Comparison of ENCODE assay signal across 14 cellular contexts in genomic region chr14:67964391-67964812, GRCh38.
DNase-seq lines count a peak whose midpoint lies in the region; ATAC-seq and TF ChIP-seq lines count a peak whose summit lies in the region.
"Had no signal": no experiment of that assay in that cellular context is flagged by ENCODE, and none has a peak within 500 bp of the region (broad histone marks: within the 10 kb centered on the region; RNA-seq: fewer than 3 reads in every experiment).

No MANE protein-coding gene starts in this region.

- H3K27me3 ChIP-seq in esophagus squamous epithelium (no peaks in the 10 kb centered on the region), neutrophil (no peaks in the 10 kb centered on the region)
- H3K27me3 ChIP-seq: heart right ventricle had no signal

- H3K27ac ChIP-seq in esophagus squamous epithelium (peak overlapping the region; percentile 77 to 89 (median 86)), neutrophil (peak overlapping the region; percentile 19)
- H3K27ac ChIP-seq: C4-2B had no signal

- 31 to 34% methylated on average over 4 of the region's 4 CpGs for WGBS in esophagus squamous epithelium, 2 donors

- TF ChIP-seq POLR2A in esophagus squamous epithelium (IDR thresholded peaks at IDR 0.05), result no peak

- H3K4me1 ChIP-seq in esophagus squamous epithelium (peaks cover 9 to 55% (median 25%) of the 10 kb centered on the region in 3 donors), neutrophil (ENCODE audit: control insufficient read depth in 1 of 2, insufficient read depth in 1 of 2, low read depth in 1 of 2, low read length in 1 of 2) (peaks cover 38 to 41% of the 10 kb centered on the region in 2 experiments)

- intact Hi-C loops in esophagus squamous epithelium (cut with DNase I), result no loop called here

- H3K9me3 ChIP-seq in esophagus squamous epithelium (no peaks in the 10 kb centered on the region), neutrophil (no peaks in the 10 kb centered on the region)
- H3K9me3 ChIP-seq: heart right ventricle had no signal

- peak overlapping the region; percentile 21 for H3K4me3 ChIP-seq in AG10803 (ENCODE audit: low read length)
- peak overlapping the region; percentile 0 to 15 (median 10) for H3K4me3 ChIP-seq in esophagus squamous epithelium
- no peak overlapping the region for H3K4me3 ChIP-seq in neutrophil (ENCODE audit: low read depth in 1 of 2, low read length in 1 of 2)

- TF ChIP-seq CTCF in AG10803 (conservative IDR thresholded peaks at IDR 0.05; ENCODE audit: low read length), result no peak
- TF ChIP-seq CTCF in esophagus squamous epithelium (IDR thresholded peaks at IDR 0.05), result no peak
- no peak for TF ChIP-seq CTCF in neutrophil (IDR thresholded peaks at IDR 0.05)

- H3K36me3 ChIP-seq in esophagus squamous epithelium (no peaks in the 10 kb centered on the region), neutrophil (no peaks in the 10 kb centered on the region)
- H3K36me3 ChIP-seq: heart right ventricle had no signal

- no peak for ATAC-seq in GM18511 (IDR thresholded peaks at IDR 0.05; ENCODE audit: unreplicated experiment)

- peak; percentile 84 for DNase-seq in AG10803 (ENCODE audit: low read depth)
- peak; percentile 75 for DNase-seq in NCI-H69 (lab: John Stamatoyannopoulos, UW)
- DNase-seq in esophagus squamous epithelium (lab: John Stamatoyannopoulos, UW), result no peak
- DNase-seq in AG08396 (ENCODE audit: low spot score), result no peak
- DNase-seq in amygdala (lab: John Stamatoyannopoulos, UW), result no peak
- no peak for DNase-seq in activated CD4-positive, CD25-positive, alpha-beta regulatory T cell (lab: John Stamatoyannopoulos, UW)
- DNase-seq: activated CD4-positive, alpha-beta T cell treated with anti-CD3 and anti-CD28 coated beads for 1 hour; amniotic stem cell; heart right ventricle; NCI-H774; nucleus accumbens had no signal

Comparison
In these comparisons a context has a peak if more than half of its experiments do, and no peak if none do; other contexts are left out.
1. DNase-seq: peak in AG10803 (single experiment) and NCI-H69 (single experiment); none in esophagus squamous epithelium (single experiment), AG08396 (single experiment), amygdala (0 of 56) and activated CD4-positive, CD25-positive, alpha-beta regulatory T cell (0 of 4).
2. H3K4me3 ChIP-seq: peak in AG10803 (single experiment) and esophagus squamous epithelium (4 of 4); none in neutrophil (0 of 2).